Comparison of ENCODE assay signal across 2 cellular contexts in the genomic region with DNA sequence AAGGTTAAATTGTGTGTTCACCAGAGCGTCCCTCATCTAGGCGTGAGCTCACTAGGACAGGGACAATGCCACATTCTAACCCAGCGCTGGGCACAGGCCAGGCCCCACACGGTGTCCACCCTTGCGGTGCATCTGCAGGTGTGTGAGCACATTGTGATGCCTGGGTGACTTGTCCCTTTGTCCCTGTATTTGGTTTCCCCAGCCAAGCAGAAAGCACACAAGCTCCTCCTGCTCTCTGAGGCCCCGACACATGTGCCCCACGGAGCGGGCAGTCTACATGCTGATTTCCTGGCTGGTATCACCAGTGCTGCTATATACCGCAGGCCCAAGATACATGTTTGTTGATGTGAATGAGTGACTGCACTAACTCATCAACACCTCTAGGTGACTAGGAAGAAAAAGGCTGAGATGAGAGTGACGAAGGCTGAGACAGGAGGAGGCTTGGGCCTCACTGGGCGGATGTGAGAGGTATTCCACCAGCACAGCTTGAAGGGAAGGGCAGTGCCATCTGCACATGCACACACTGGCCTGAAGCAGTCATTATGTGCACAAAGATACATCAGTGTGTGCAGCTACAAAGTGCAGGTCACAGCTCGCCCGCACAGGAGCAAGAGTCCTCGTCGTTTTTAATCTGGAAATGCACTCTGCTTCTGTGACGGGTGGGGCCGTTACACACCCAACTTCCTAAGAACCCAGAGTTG.
TF ChIP-seq lines count a peak whose summit lies in the region.

No MANE protein-coding gene starts in this region.

TF ChIP-seq in IMR-90, 13 proteins besides CTCF, POLR2A, EP300 and RAD21:
- TF ChIP-seq ELK1 (IDR thresholded peaks at IDR 0.05; ENCODE audit: borderline replicate concordance, low read depth, low read length) (no peak), NFE2L2 (IDR thresholded peaks at IDR 0.05; ENCODE audit: low read depth, low read length) (no peak), CHD1 (IDR thresholded peaks at IDR 0.05; ENCODE audit: low read depth, low read length) (no peak), MAFK (IDR thresholded peaks at IDR 0.05; ENCODE audit: low read depth, low read length) (no peak), FOS (IDR thresholded peaks at IDR 0.05; ENCODE audit: low read depth, low read length) (no peak), CEBPB (IDR thresholded peaks at IDR 0.05; ENCODE audit: low read depth, low read length) (no peak), RCOR1 (IDR thresholded peaks at IDR 0.05; ENCODE audit: insufficient replicate concordance, low read length) (no peak), USF2 (IDR thresholded peaks at IDR 0.05; ENCODE audit: low read depth, low read length) (no peak)

TF ChIP-seq in GM23338, 12 proteins besides CTCF, POLR2A, EP300 and RAD21:
- TF ChIP-seq NANOG (IDR thresholded peaks at IDR 0.05; ENCODE audit: borderline replicate concordance): no peak
